15 cellular contexts compared by ENCODE assay signal in genomic region chr12:57609091-57609780, GRCh38. TPM values are rescaled to one million over a fixed set of nuclear protein-coding genes. Genes with fewer than 3 reads are reported as not detected.
A peak's percentile ranks its signal among the peaks of the same experiment; 100 is the strongest.
DNase-seq lines count a peak whose midpoint lies in the region; ATAC-seq, FAIRE-seq and TF ChIP-seq lines count a peak whose summit lies in the region.
"Had no signal": no experiment of that assay in that cellular context is flagged by ENCODE, and none has a peak within 500 bp of the region (broad histone marks: within the 10 kb centered on the region; RNA-seq: fewer than 3 reads in every experiment).

No MANE protein-coding gene starts in this region.

- no peak overlapping the region for H3K4me2 ChIP-seq in HepG2 (ENCODE audit: low read depth, low read length)

- no peaks in the 10 kb centered on the region for H3K27me3 ChIP-seq in WERI-Rb-1 (ENCODE audit: insufficient read depth, low read depth, severe bottlenecking)
- H3K27me3 ChIP-seq in iPS-18a (ENCODE audit: control insufficient read depth, insufficient read depth, low read length) = peaks cover 39% of the 10 kb centered on the region
- H3K27me3 ChIP-seq in HepG2 (ENCODE audit: control insufficient read depth in 1 of 2, insufficient read depth in 2 of 2, low read length in 2 of 2) = peaks cover 0 to 22% of the 10 kb centered on the region in 2 experiments; a peak in 2 of 5 replicates
- peaks cover 0 to 10% of the 10 kb centered on the region in 2 donors for H3K27me3 ChIP-seq in small intestine (ENCODE audit: control insufficient read depth in 2 of 2, insufficient read depth in 2 of 2, low read length in 2 of 2)

- FAIRE-seq in HepG2 (lab: Jason Lieb, UNC) (no peak), small intestine (lab: Jason Lieb, UNC) (no peak)
- FAIRE-seq: TTC549 had no signal

- ATAC-seq in sciatic nerve (peak; percentile 2), GM19023 (IDR thresholded peaks at IDR 0.05; ENCODE audit: unreplicated experiment) (no peak), HepG2 (no peak)
- ATAC-seq: left lung had no signal

- BruUV-seq in HepG2 (replicated peaks; lab: Mats Ljungman, UMichigan) = no TSS peak

- WGBS in HepG2 (ENCODE audit: low lambda C conversion rate) = 75% methylated on average over 16 of the region's 19 CpGs
- 66 to 75% (median 74%) methylated on average over 18 to 19 of the region's 19 CpGs for WGBS in small intestine, 3 donors

- DNase-seq in WERI-Rb-1 (peak; percentile 54), sciatic nerve (ENCODE audit: low spot score) (no peak), HepG2 (ENCODE audit: low spot score) (no peak), GM19238 (ENCODE audit: insufficient read length, low spot score) (no peak), small intestine (no peak)
- DNase-seq: activated naive CD4-positive, alpha-beta T cell; left lung; NCI-H1092 treated with DMSO at 0.1 percent for 48 hours; NCI-H2171 treated with DMSO at 0.1 percent for 48 hours; NK-92 treated with Interleukin-12 subunit alpha and Interleukin-12 subunit beta, amount 100 ng/mL, for 24 hours; substantia nigra had no signal

- TF ChIP-seq EP300 in HepG2 (IDR thresholded peaks at IDR 0.05; ENCODE audit: low read depth in 2 of 2, low read length in 2 of 2) (no peak), HepG2 (CRISPR knock-in tag; IDR thresholded peaks at IDR 0.05; ENCODE audit: borderline replicate concordance) (no peak)

- H3K4me1 ChIP-seq in ES-I3 (ENCODE audit: insufficient read depth, low read length) (peaks cover 10% of the 10 kb centered on the region; the same call in 1 of the 2 replicates), iPS-18a (ENCODE audit: control insufficient read depth, low read depth, low read length) (peaks cover 28% of the 10 kb centered on the region), HepG2 (ENCODE audit: insufficient read depth, low read length) (peaks cover 50% of the 10 kb centered on the region), small intestine (ENCODE audit: control insufficient read depth in 2 of 2, insufficient read depth in 1 of 2, low read depth in 1 of 2, low read length in 1 of 2) (peaks cover 0 to 5% of the 10 kb centered on the region in 2 donors)

- H3K36me3 ChIP-seq in ES-I3 (ENCODE audit: insufficient read depth, low read length) = no peaks in the 10 kb centered on the region
- peaks cover 28% of the 10 kb centered on the region for H3K36me3 ChIP-seq in WERI-Rb-1
- peaks cover 4% of the 10 kb centered on the region for H3K36me3 ChIP-seq in iPS-18a (ENCODE audit: control insufficient read depth, low read depth, low read length)
- H3K36me3 ChIP-seq in HepG2 (replicated peaks in 1 of 2; ENCODE audit: control insufficient read depth in 1 of 2, insufficient read depth in 2 of 2, low read length in 2 of 2) = no peaks in the 10 kb centered on the region
- H3K36me3 ChIP-seq in small intestine (ENCODE audit: control insufficient read depth in 2 of 2, insufficient read depth in 2 of 2, low read length in 2 of 2) = no peaks in the 10 kb centered on the region
- H3K36me3 ChIP-seq: left lung had no signal

- TF ChIP-seq RAD21 in HepG2 (CRISPR knock-in tag; IDR thresholded peaks at IDR 0.05) = no peak

- H3K9me3 ChIP-seq in ES-I3 (ENCODE audit: control insufficient read depth, insufficient read depth, low read length) = no peaks in the 10 kb centered on the region
- H3K9me3 ChIP-seq in WERI-Rb-1 (ENCODE audit: severe bottlenecking) = no peaks in the 10 kb centered on the region
- no peaks in the 10 kb centered on the region for H3K9me3 ChIP-seq in iPS-18a (ENCODE audit: control insufficient read depth, low read depth, low read length)
- H3K9me3 ChIP-seq in HepG2 (ENCODE audit: low read length) = no peaks in the 10 kb centered on the region
- no peaks in the 10 kb centered on the region for H3K9me3 ChIP-seq in small intestine (ENCODE audit: control insufficient read depth, low read depth)
- H3K9me3 ChIP-seq: left lung had no signal

- TF ChIP-seq CTCF in WERI-Rb-1 (IDR thresholded peaks at IDR 0.05; ENCODE audit: low read depth, low read length) (no peak), HepG2 (CRISPR knock-in tag; IDR thresholded peaks at IDR 0.05) (no peak)

- H2AFZ ChIP-seq in HepG2 (ENCODE audit: low read length) = no peak overlapping the region

- no peak overlapping the region for H3K4me3 ChIP-seq in WERI-Rb-1 (ENCODE audit: low read depth, low read length)
- H3K4me3 ChIP-seq in iPS-18a (ENCODE audit: low read length) = peak overlapping the region; percentile 69
- H3K4me3 ChIP-seq in HepG2 (replicated peaks in 1 of 3; ENCODE audit: insufficient read depth in 1 of 3, low read depth in 2 of 3, low read length in 3 of 3) = no peak overlapping the region
- H3K4me3 ChIP-seq in small intestine (ENCODE audit: low read depth in 1 of 2, low read length in 2 of 2) = no peak overlapping the region

- in situ Hi-C loops in HepG2 (cut with HindIII; ENCODE audit: extremely low pct_ligation_motif_present, low pct_unique_long_range_greater_than_20kb) = no loop called here

- H3K27ac ChIP-seq in WERI-Rb-1 (peak overlapping the region; percentile 98), iPS-18a (ENCODE audit: low read length) (no peak overlapping the region), HepG2 (ENCODE audit: extremely low read length, insufficient read depth, low read length) (no peak overlapping the region), small intestine (ENCODE audit: low read depth in 1 of 2, low read length in 1 of 2) (peak overlapping the region in 1 of 2 donors; percentile 27)

- H3K79me2 ChIP-seq in HepG2 (ENCODE audit: insufficient read depth, low read length) = no peaks in the 10 kb centered on the region

- TF ChIP-seq POLR2A in HepG2 (IDR thresholded peaks at IDR 0.05; ENCODE audit: insufficient read depth in 1 of 2, low read depth in 2 of 2, low read length in 2 of 2) = no peak

- H4K20me1 ChIP-seq in HepG2 (ENCODE audit: insufficient read depth, low read length) = no peaks in the 10 kb centered on the region; the same call in 1 of the 2 replicates

- intact Hi-C loops in sciatic nerve (cut with DNase I) (no loop called here), HepG2 (cut with micrococcal nuclease; ENCODE audit: unreplicated experiment) (no loop called here)

- POLR2A ChIA-PET in HepG2 (lab: Yijun Ruan, JAX) = interaction anchor here (1.5 kb wide), 1 partner anchor 85 kb away, joined by 3 read pairs; no protein-coding TSS in a partner anchor

- peak overlapping the region; percentile 74; the same call in 1 of the 2 replicates for H3K9ac ChIP-seq in ES-I3 (ENCODE audit: low read depth, low read length)
- no peak overlapping the region for H3K9ac ChIP-seq in iPS-18a (ENCODE audit: low read length)
- no peak overlapping the region for H3K9ac ChIP-seq in HepG2 (ENCODE audit: insufficient read depth, low read depth, low read length)

- CTCF ChIA-PET in HepG2 (lab: Yijun Ruan, JAX; ENCODE audit: low intra/inter-chr PET ratio, low total read pairs) = no interaction called here

RNA-seq across cellular contexts. Expression of gene ARHGEF25, which starts 2.0 kb away (rescaled TPM):
- total RNA-seq in sciatic nerve (61.3 TPM), HepG2 (2016; rRNA removed; fragmentation: Illumina TruSeq; extraction: Trizol) (10.1 and 11.5 TPM in 2 replicates)
- 8.4 and 8.9 TPM in 2 replicates for total RNA-seq in HepG2 (2016; cell fraction: cytosol; rRNA removed; fragmentation: Illumina TruSeq; extraction: Trizol; ENCODE audit: low read depth)
- total RNA-seq in HepG2 (2016; cell fraction: insoluble cytoplasmic fraction; rRNA removed; fragmentation: Illumina TruSeq; extraction: Trizol) = 8.3 and 14.8 TPM in 2 replicates
- 16.1 and 18.0 TPM in 2 replicates for total RNA-seq in HepG2 (2016; cell fraction: membrane; rRNA removed; fragmentation: Illumina TruSeq; extraction: Trizol)
- 9.2 and 9.6 TPM in 2 replicates for total RNA-seq in HepG2 (2016; cell fraction: nucleus; rRNA removed; fragmentation: Illumina TruSeq; extraction: Trizol)
- polyA plus RNA-seq in HepG2 (2011; rRNA removed) (12.5 and 15.3 TPM in 2 replicates), small intestine (10 to 100 TPM in 1 of 3 donors, 1 to 10 TPM in 1, not detected in 1; 4.6 to 11.8 TPM)
- 8.5 and 8.9 TPM in 2 replicates for polyA plus RNA-seq in HepG2 (2011; cell fraction: cytosol; rRNA removed)
- 77.8 and 83.0 TPM in 2 replicates for polyA plus RNA-seq in HepG2 (2011; cell fraction: nucleus; rRNA removed)
- polyA plus RNA-seq in HepG2 (2012) = 15.4 and 15.7 TPM in 2 replicates
- 6.4 and 8.2 TPM in 2 replicates for polyA plus RNA-seq in HepG2 (2016; cell fraction: cytosol; fragmentation: Illumina TruSeq; extraction: Trizol; ENCODE audit: low read depth)
- polyA plus RNA-seq in HepG2 (2016; cell fraction: insoluble cytoplasmic fraction; fragmentation: Illumina TruSeq; extraction: Trizol; ENCODE audit: low read depth) = 8.6 and 9.4 TPM in 2 replicates
- polyA plus RNA-seq in HepG2 (2016; cell fraction: membrane; fragmentation: Illumina TruSeq; extraction: Trizol; ENCODE audit: low read depth) = 11.4 and 11.5 TPM in 2 replicates
- 21.2 and 28.6 TPM in 2 replicates for polyA plus RNA-seq in HepG2 (2016; cell fraction: nucleus; fragmentation: Illumina TruSeq; extraction: Trizol; ENCODE audit: insufficient read depth, low read depth)
- 6.2 TPM in 1 of 2 replicates, not detected in the other for polyA minus RNA-seq in HepG2 (2011; rRNA and poly(A)+ RNA removed; ENCODE audit: low replicate concordance)
- 2.9 and 3.3 TPM in 2 replicates for polyA minus RNA-seq in HepG2 (2011; cell fraction: cytosol; rRNA and poly(A)+ RNA removed)
- 11.8 and 12.6 TPM in 2 replicates for polyA minus RNA-seq in HepG2 (2011; cell fraction: nucleus; rRNA and poly(A)+ RNA removed)

RNA-seq across cellular contexts. Expression of gene DTX3, which starts 4.6 kb away (rescaled TPM):
- 42.9 TPM for total RNA-seq in sciatic nerve
- 5.4 and 9.0 TPM in 2 replicates for total RNA-seq in HepG2 (2016; rRNA removed; fragmentation: Illumina TruSeq; extraction: Trizol)
- total RNA-seq in HepG2 (2016; cell fraction: cytosol; rRNA removed; fragmentation: Illumina TruSeq; extraction: Trizol; ENCODE audit: low read depth) = 4.1 and 4.8 TPM in 2 replicates
- 4.3 and 9.2 TPM in 2 replicates for total RNA-seq in HepG2 (2016; cell fraction: insoluble cytoplasmic fraction; rRNA removed; fragmentation: Illumina TruSeq; extraction: Trizol)
- total RNA-seq in HepG2 (2016; cell fraction: membrane; rRNA removed; fragmentation: Illumina TruSeq; extraction: Trizol) = 8.4 and 9.4 TPM in 2 replicates
- 9.5 and 11.0 TPM in 2 replicates for total RNA-seq in HepG2 (2016; cell fraction: nucleus; rRNA removed; fragmentation: Illumina TruSeq; extraction: Trizol)
- 27.2 and 28.7 TPM in 2 replicates for polyA plus RNA-seq in HepG2 (2011; rRNA removed)
- 13.0 and 16.9 TPM in 2 replicates for polyA plus RNA-seq in HepG2 (2011; cell fraction: cytosol; rRNA removed)
- 170 and 204 TPM in 2 replicates for polyA plus RNA-seq in HepG2 (2011; cell fraction: nucleus; rRNA removed)
- 11.6 and 13.9 TPM in 2 replicates for polyA plus RNA-seq in HepG2 (2012)
- polyA plus RNA-seq in HepG2 (2016; cell fraction: cytosol; fragmentation: Illumina TruSeq; extraction: Trizol; ENCODE audit: low read depth) = 4.0 and 4.6 TPM in 2 replicates
- 6.2 and 8.3 TPM in 2 replicates for polyA plus RNA-seq in HepG2 (2016; cell fraction: insoluble cytoplasmic fraction; fragmentation: Illumina TruSeq; extraction: Trizol; ENCODE audit: low read depth)
- polyA plus RNA-seq in HepG2 (2016; cell fraction: membrane; fragmentation: Illumina TruSeq; extraction: Trizol; ENCODE audit: low read depth) = 9.6 and 10.1 TPM in 2 replicates
- polyA plus RNA-seq in HepG2 (2016; cell fraction: nucleus; fragmentation: Illumina TruSeq; extraction: Trizol; ENCODE audit: insufficient read depth, low read depth) = 29.4 and 32.9 TPM in 2 replicates
- 16.3 TPM in 1 of 2 replicates, not detected in the other for polyA minus RNA-seq in HepG2 (2011; rRNA and poly(A)+ RNA removed; ENCODE audit: low replicate concordance)
- 4.4 and 6.0 TPM in 2 replicates for polyA minus RNA-seq in HepG2 (2011; cell fraction: cytosol; rRNA and poly(A)+ RNA removed)
- 14.5 and 15.1 TPM in 2 replicates for polyA minus RNA-seq in HepG2 (2011; cell fraction: nucleus; rRNA and poly(A)+ RNA removed)
- 1 to 10 TPM in 2 of 3 donors, not detected in 1; 5.4 to 9.9 TPM for polyA plus RNA-seq in small intestine

RNA-seq across cellular contexts. Expression of gene PIP4K2C, which starts 18.2 kb away (rescaled TPM):
- total RNA-seq in sciatic nerve (26.0 TPM), HepG2 (2016; rRNA removed; fragmentation: Illumina TruSeq; extraction: Trizol) (23.6 and 26.4 TPM in 2 replicates)
- total RNA-seq in HepG2 (2016; cell fraction: cytosol; rRNA removed; fragmentation: Illumina TruSeq; extraction: Trizol; ENCODE audit: low read depth) = 2.6 and 2.8 TPM in 2 replicates
- 19.8 and 28.3 TPM in 2 replicates for total RNA-seq in HepG2 (2016; cell fraction: insoluble cytoplasmic fraction; rRNA removed; fragmentation: Illumina TruSeq; extraction: Trizol)
- 9.9 and 10.2 TPM in 2 replicates for total RNA-seq in HepG2 (2016; cell fraction: membrane; rRNA removed; fragmentation: Illumina TruSeq; extraction: Trizol)
- total RNA-seq in HepG2 (2016; cell fraction: nucleus; rRNA removed; fragmentation: Illumina TruSeq; extraction: Trizol) = 23.9 TPM in 2 replicates
- polyA plus RNA-seq in HepG2 (2011; rRNA removed) (21.7 and 23.3 TPM in 2 replicates), small intestine (10 to 100 TPM; 16.1 to 18.1 (median 17.6) TPM)
- 13.2 and 18.6 TPM in 2 replicates for polyA plus RNA-seq in HepG2 (2011; cell fraction: cytosol; rRNA removed)
- 26.0 and 28.4 TPM in 2 replicates for polyA plus RNA-seq in HepG2 (2011; cell fraction: nucleus; rRNA removed)
- polyA plus RNA-seq in HepG2 (2012) = 14.2 and 18.4 TPM in 2 replicates
- polyA plus RNA-seq in HepG2 (2016; cell fraction: cytosol; fragmentation: Illumina TruSeq; extraction: Trizol; ENCODE audit: low read depth) = 2.2 and 2.3 TPM in 2 replicates
- polyA plus RNA-seq in HepG2 (2016; cell fraction: insoluble cytoplasmic fraction; fragmentation: Illumina TruSeq; extraction: Trizol; ENCODE audit: low read depth) = 16.8 and 23.7 TPM in 2 replicates
- polyA plus RNA-seq in HepG2 (2016; cell fraction: membrane; fragmentation: Illumina TruSeq; extraction: Trizol; ENCODE audit: low read depth) = 6.3 and 6.4 TPM in 2 replicates
- polyA plus RNA-seq in HepG2 (2016; cell fraction: nucleus; fragmentation: Illumina TruSeq; extraction: Trizol; ENCODE audit: insufficient read depth, low read depth) = 34.3 and 34.5 TPM in 2 replicates
- 20.4 and 21.5 TPM in 2 replicates for polyA minus RNA-seq in HepG2 (2011; rRNA and poly(A)+ RNA removed; ENCODE audit: low replicate concordance)
- polyA minus RNA-seq in HepG2 (2011; cell fraction: cytosol; rRNA and poly(A)+ RNA removed) = 12.7 and 13.5 TPM in 2 replicates
- 8.1 and 11.4 TPM in 2 replicates for polyA minus RNA-seq in HepG2 (2011; cell fraction: nucleus; rRNA and poly(A)+ RNA removed)

RNA-seq across cellular contexts. Expression of gene B4GALNT1, which starts 23.8 kb away (rescaled TPM):
- total RNA-seq in sciatic nerve (16.6 TPM), HepG2 (2016; rRNA removed; fragmentation: Illumina TruSeq; extraction: Trizol) (1.9 and 4.5 TPM in 2 replicates)
- total RNA-seq in HepG2 (2016; cell fraction: cytosol; rRNA removed; fragmentation: Illumina TruSeq; extraction: Trizol; ENCODE audit: low read depth) = 1.8 and 2.2 TPM in 2 replicates
- 2.9 and 5.7 TPM in 2 replicates for total RNA-seq in HepG2 (2016; cell fraction: insoluble cytoplasmic fraction; rRNA removed; fragmentation: Illumina TruSeq; extraction: Trizol)
- 2.5 and 3.5 TPM in 2 replicates for total RNA-seq in HepG2 (2016; cell fraction: membrane; rRNA removed; fragmentation: Illumina TruSeq; extraction: Trizol)
- total RNA-seq in HepG2 (2016; cell fraction: nucleus; rRNA removed; fragmentation: Illumina TruSeq; extraction: Trizol) = 5.8 and 8.3 TPM in 2 replicates
- polyA plus RNA-seq in HepG2 (2011; rRNA removed) (5.4 and 5.9 TPM in 2 replicates), small intestine (1 to 10 TPM in 1 of 3 donors, under 1 TPM in 1, not detected in 1; 0.27 to 2.1 TPM)
- 2.9 and 4.0 TPM in 2 replicates for polyA plus RNA-seq in HepG2 (2011; cell fraction: cytosol; rRNA removed)
- polyA plus RNA-seq in HepG2 (2011; cell fraction: nucleus; rRNA removed) = 18.7 and 19.0 TPM in 2 replicates
- 1.8 and 3.8 TPM in 2 replicates for polyA plus RNA-seq in HepG2 (2012)
- polyA plus RNA-seq in HepG2 (2016; cell fraction: cytosol; fragmentation: Illumina TruSeq; extraction: Trizol; ENCODE audit: low read depth) = 0.94 and 1.2 TPM in 2 replicates
- 3.4 and 3.9 TPM in 2 replicates for polyA plus RNA-seq in HepG2 (2016; cell fraction: insoluble cytoplasmic fraction; fragmentation: Illumina TruSeq; extraction: Trizol; ENCODE audit: low read depth)
- 2.4 and 2.9 TPM in 2 replicates for polyA plus RNA-seq in HepG2 (2016; cell fraction: membrane; fragmentation: Illumina TruSeq; extraction: Trizol; ENCODE audit: low read depth)
- 13.0 and 13.7 TPM in 2 replicates for polyA plus RNA-seq in HepG2 (2016; cell fraction: nucleus; fragmentation: Illumina TruSeq; extraction: Trizol; ENCODE audit: insufficient read depth, low read depth)
- polyA minus RNA-seq in HepG2 (2011; rRNA and poly(A)+ RNA removed; ENCODE audit: low replicate concordance) = 8.1 and 22.4 TPM in 2 replicates
- 2.5 and 3.0 TPM in 2 replicates for polyA minus RNA-seq in HepG2 (2011; cell fraction: cytosol; rRNA and poly(A)+ RNA removed)
- polyA minus RNA-seq in HepG2 (2011; cell fraction: nucleus; rRNA and poly(A)+ RNA removed) = 8.2 and 8.8 TPM in 2 replicates

RNA-seq across cellular contexts. Expression of gene KIF5A, which starts 59.4 kb away (rescaled TPM):
- total RNA-seq in sciatic nerve (5.6 TPM), HepG2 (2016; rRNA removed; fragmentation: Illumina TruSeq; extraction: Trizol) (1.1 and 1.6 TPM in 2 replicates)
- total RNA-seq in HepG2 (2016; cell fraction: cytosol; rRNA removed; fragmentation: Illumina TruSeq; extraction: Trizol; ENCODE audit: low read depth) = 0.18 and 0.71 TPM in 2 replicates
- 0.91 and 1.5 TPM in 2 replicates for total RNA-seq in HepG2 (2016; cell fraction: insoluble cytoplasmic fraction; rRNA removed; fragmentation: Illumina TruSeq; extraction: Trizol)
- total RNA-seq in HepG2 (2016; cell fraction: membrane; rRNA removed; fragmentation: Illumina TruSeq; extraction: Trizol) = 0.37 and 0.41 TPM in 2 replicates
- total RNA-seq in HepG2 (2016; cell fraction: nucleus; rRNA removed; fragmentation: Illumina TruSeq; extraction: Trizol) = 3.2 and 3.6 TPM in 2 replicates
- polyA plus RNA-seq in HepG2 (2011; rRNA removed) (10.3 and 11.9 TPM in 2 replicates), small intestine (1 to 10 TPM in 1 of 3 donors, under 1 TPM in 1, not detected in 1; 0.27 to 8.4 TPM)
- polyA plus RNA-seq in HepG2 (2011; cell fraction: cytosol; rRNA removed) = 2.9 and 3.5 TPM in 2 replicates
- polyA plus RNA-seq in HepG2 (2011; cell fraction: nucleus; rRNA removed) = 35.5 and 41.8 TPM in 2 replicates
- 8.0 and 9.1 TPM in 2 replicates for polyA plus RNA-seq in HepG2 (2012)
- 0.12 and 0.15 TPM in 2 replicates for polyA plus RNA-seq in HepG2 (2016; cell fraction: cytosol; fragmentation: Illumina TruSeq; extraction: Trizol; ENCODE audit: low read depth)
- polyA plus RNA-seq in HepG2 (2016; cell fraction: insoluble cytoplasmic fraction; fragmentation: Illumina TruSeq; extraction: Trizol; ENCODE audit: low read depth) = 0.97 and 1.1 TPM in 2 replicates
- 0.27 and 0.29 TPM in 2 replicates for polyA plus RNA-seq in HepG2 (2016; cell fraction: membrane; fragmentation: Illumina TruSeq; extraction: Trizol; ENCODE audit: low read depth)
- polyA plus RNA-seq in HepG2 (2016; cell fraction: nucleus; fragmentation: Illumina TruSeq; extraction: Trizol; ENCODE audit: insufficient read depth, low read depth) = 7.8 and 8.7 TPM in 2 replicates
- 0.02 and 2.8 TPM in 2 replicates for polyA minus RNA-seq in HepG2 (2011; rRNA and poly(A)+ RNA removed; ENCODE audit: low replicate concordance)
- 1.9 and 3.0 TPM in 2 replicates for polyA minus RNA-seq in HepG2 (2011; cell fraction: cytosol; rRNA and poly(A)+ RNA removed)
- 17.8 and 18.6 TPM in 2 replicates for polyA minus RNA-seq in HepG2 (2011; cell fraction: nucleus; rRNA and poly(A)+ RNA removed)
